1 cellular context compared by ENCODE assay signal in genomic region chr20:23508449-23508848, GRCh38.
TF ChIP-seq lines count a peak whose summit lies in the region.

No MANE protein-coding gene starts in this region.

TF ChIP-seq in GM23338, 12 proteins besides CTCF, POLR2A, EP300 and RAD21 (continued from another document):
- TF ChIP-seq REST (IDR thresholded peaks at IDR 0.05; ENCODE audit: unreplicated experiment) (no peak), STAT1 (IDR thresholded peaks at IDR 0.05; ENCODE audit: unreplicated experiment) (no peak), ETS1 (IDR thresholded peaks at IDR 0.05) (no peak), EZH2phosphoT487 (IDR thresholded peaks at IDR 0.05; ENCODE audit: unreplicated experiment) (no peak), ZNF114 (CRISPR knock-in tag; IDR thresholded peaks at IDR 0.05) (no peak), EZH2 (IDR thresholded peaks at IDR 0.05; ENCODE audit: low read depth, unreplicated experiment) (no peak), CREB1 (CRISPR knock-in tag; IDR thresholded peaks at IDR 0.05; ENCODE audit: low read depth) (no peak), ZNF331 (CRISPR knock-in tag; IDR thresholded peaks at IDR 0.05; ENCODE audit: low read depth) (no peak), POLR2AphosphoS5 (IDR thresholded peaks at IDR 0.05; ENCODE audit: low read depth) (no peak)
- TF ChIP-seq, protein P1, sequence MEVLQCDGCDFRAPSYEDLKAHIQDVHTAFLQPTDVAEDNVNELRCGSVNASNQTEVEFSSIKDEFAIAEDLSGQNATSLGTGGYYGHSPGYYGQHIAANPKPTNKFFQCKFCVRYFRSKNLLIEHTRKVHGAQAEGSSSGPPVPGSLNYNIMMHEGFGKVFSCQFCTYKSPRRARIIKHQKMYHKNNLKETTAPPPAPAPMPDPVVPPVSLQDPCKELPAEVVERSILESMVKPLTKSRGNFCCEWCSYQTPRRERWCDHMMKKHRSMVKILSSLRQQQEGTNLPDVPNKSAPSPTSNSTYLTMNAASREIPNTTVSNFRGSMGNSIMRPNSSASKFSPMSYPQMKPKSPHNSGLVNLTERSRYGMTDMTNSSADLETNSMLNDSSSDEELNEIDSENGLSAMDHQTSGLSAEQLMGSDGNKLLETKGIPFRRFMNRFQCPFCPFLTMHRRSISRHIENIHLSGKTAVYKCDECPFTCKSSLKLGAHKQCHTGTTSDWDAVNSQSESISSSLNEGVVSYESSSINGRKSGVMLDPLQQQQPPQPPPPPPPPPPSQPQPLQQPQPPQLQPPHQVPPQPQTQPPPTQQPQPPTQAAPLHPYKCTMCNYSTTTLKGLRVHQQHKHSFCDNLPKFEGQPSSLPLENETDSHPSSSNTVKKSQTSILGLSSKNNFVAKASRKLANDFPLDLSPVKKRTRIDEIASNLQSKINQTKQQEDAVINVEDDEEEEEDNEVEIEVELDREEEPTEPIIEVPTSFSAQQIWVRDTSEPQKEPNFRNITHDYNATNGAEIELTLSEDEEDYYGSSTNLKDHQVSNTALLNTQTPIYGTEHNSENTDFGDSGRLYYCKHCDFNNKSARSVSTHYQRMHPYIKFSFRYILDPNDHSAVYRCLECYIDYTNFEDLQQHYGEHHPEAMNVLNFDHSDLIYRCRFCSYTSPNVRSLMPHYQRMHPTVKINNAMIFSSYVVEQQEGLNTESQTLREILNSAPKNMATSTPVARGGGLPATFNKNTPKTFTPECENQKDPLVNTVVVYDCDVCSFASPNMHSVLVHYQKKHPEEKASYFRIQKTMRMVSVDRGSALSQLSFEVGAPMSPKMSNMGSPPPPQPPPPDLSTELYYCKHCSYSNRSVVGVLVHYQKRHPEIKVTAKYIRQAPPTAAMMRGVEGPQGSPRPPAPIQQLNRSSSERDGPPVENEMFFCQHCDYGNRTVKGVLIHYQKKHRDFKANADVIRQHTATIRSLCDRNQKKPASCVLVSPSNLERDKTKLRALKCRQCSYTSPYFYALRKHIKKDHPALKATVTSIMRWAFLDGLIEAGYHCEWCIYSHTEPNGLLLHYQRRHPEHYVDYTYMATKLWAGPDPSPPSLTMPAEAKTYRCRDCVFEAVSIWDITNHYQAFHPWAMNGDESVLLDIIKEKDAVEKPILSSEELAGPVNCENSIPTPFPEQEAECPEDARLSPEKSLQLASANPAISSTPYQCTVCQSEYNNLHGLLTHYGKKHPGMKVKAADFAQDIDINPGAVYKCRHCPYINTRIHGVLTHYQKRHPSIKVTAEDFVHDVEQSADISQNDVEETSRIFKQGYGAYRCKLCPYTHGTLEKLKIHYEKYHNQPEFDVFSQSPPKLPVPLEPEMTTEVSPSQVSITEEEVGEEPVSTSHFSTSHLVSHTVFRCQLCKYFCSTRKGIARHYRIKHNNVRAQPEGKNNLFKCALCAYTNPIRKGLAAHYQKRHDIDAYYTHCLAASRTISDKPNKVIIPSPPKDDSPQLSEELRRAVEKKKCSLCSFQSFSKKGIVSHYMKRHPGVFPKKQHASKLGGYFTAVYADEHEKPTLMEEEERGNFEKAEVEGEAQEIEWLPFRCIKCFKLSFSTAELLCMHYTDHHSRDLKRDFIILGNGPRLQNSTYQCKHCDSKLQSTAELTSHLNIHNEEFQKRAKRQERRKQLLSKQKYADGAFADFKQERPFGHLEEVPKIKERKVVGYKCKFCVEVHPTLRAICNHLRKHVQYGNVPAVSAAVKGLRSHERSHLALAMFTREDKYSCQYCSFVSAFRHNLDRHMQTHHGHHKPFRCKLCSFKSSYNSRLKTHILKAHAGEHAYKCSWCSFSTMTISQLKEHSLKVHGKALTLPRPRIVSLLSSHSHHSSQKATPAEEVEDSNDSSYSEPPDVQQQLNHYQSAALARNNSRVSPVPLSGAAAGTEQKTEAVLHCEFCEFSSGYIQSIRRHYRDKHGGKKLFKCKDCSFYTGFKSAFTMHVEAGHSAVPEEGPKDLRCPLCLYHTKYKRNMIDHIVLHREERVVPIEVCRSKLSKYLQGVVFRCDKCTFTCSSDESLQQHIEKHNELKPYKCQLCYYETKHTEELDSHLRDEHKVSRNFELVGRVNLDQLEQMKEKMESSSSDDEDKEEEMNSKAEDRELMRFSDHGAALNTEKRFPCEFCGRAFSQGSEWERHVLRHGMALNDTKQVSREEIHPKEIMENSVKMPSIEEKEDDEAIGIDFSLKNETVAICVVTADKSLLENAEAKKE (CRISPR knock-in tag; IDR thresholded peaks at IDR 0.05): no peak
